Comparison of ENCODE assay signal across 9 cellular contexts in the genomic region with DNA sequence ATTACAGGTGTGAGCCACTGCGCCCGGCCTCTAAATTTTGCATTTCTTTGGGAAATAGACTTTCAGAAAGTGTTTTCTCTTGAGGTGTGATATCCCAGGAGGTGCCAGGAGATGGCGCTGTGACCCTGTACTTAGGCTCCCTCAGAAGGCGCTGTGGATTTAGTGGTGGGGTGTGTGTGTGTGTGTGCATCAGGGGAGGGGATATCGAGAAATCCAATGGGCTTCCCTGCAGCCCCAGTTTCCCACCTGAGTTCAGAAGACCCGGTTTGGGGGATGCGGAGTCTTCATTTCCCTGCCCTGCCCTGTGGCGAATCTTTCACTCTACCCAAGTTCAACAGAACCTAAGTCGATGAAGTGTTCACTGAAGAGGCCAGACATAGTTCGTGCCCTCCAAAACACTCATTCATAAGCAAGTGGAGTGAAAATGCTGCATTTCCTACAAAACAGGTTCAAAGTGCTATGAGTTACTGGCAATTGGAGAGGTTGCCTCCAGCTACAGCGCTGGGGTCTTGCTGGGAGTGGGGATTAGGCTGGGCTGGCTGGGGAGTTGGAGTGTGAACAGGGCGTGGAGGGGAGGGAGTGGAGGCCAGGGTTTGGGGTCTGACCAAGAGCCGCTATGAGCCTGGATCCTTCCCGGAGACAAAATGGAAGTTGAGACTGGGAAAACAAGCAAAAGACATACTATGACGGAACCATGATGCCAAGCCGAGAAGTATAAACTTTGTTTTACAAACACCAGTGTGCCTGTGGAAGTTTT. TPM values are rescaled to one million over a fixed set of nuclear protein-coding genes. Genes with fewer than 3 reads are reported as not detected.
A peak's percentile ranks its signal among the peaks of the same experiment; 100 is the strongest.
DNase-seq lines count a peak whose midpoint lies in the region; ATAC-seq and FAIRE-seq lines count a peak whose summit lies in the region.
"Had no signal": no experiment of that assay in that cellular context is flagged by ENCODE, and none has a peak within 500 bp of the region (broad histone marks: within the 10 kb centered on the region; RNA-seq: fewer than 3 reads in every experiment).

No MANE protein-coding gene starts in this region.

- DNase-seq in ACHN (peak; percentile 60), GM18507 (ENCODE audit: extremely low spot score, insufficient read length, low read depth) (no peak), NCI-H345 treated with DMSO at 0.1 percent for 48 hours (lab: John Stamatoyannopoulos, UW; ENCODE audit: unreplicated experiment) (peak; percentile 14), dermis blood vessel endothelial cell (peak; percentile 80), memory B cell (ENCODE audit: low spot score in 2 of 2) (peak; percentile 69)
- DNase-seq in activated CD4-positive, alpha-beta T cell treated with anti-CD3 and anti-CD28 coated beads, Interleukin-2, amount 10 ng/mL, durations not matched to agents 24 days and 14 days, result peak; percentile 86
- DNase-seq in stimulated activated CD8-positive, alpha-beta memory T cell treated with anti-CD3 and anti-CD28 coated beads, Interleukin-4, amount 100 ng/mL, for 1 hour (ENCODE audit: low read depth in 2 of 2, low spot score in 1 of 2), result peak; percentile 29 to 41

- no peak overlapping the region for H3K4me3 Mint-ChIP-seq in activated CD4-positive, alpha-beta T cell treated with anti-CD3 and anti-CD28 coated beads, Interleukin-2, amount 10 ng/mL, durations not matched to agents 24 days and 14 days
- H3K4me3 Mint-ChIP-seq in memory B cell, result no peak overlapping the region

- peaks cover 60% of the 10 kb centered on the region for H3K27me3 Mint-ChIP-seq in activated CD4-positive, alpha-beta T cell treated with anti-CD3 and anti-CD28 coated beads, Interleukin-2, amount 10 ng/mL, durations not matched to agents 24 days and 14 days
- peaks cover 49% of the 10 kb centered on the region for H3K27me3 Mint-ChIP-seq in memory B cell

- intact Hi-C loops in activated CD4-positive, alpha-beta T cell treated with anti-CD3 and anti-CD28 coated beads, Interleukin-2, amount 10 ng/mL, durations not matched to agents 24 days and 14 days (cut with micrococcal nuclease), result loop anchor here (1.0 to 5.0 kb wide), 3 partner anchors 24 to 124 kb away; no protein-coding TSS in a partner anchor

- peaks cover 4% of the 10 kb centered on the region for H3K4me1 Mint-ChIP-seq in activated CD4-positive, alpha-beta T cell treated with anti-CD3 and anti-CD28 coated beads, Interleukin-2, amount 10 ng/mL, durations not matched to agents 24 days and 14 days
- H3K4me1 Mint-ChIP-seq in memory B cell, result peaks cover 4% of the 10 kb centered on the region

- no peaks in the 10 kb centered on the region for H3K9me3 Mint-ChIP-seq in activated CD4-positive, alpha-beta T cell treated with anti-CD3 and anti-CD28 coated beads, Interleukin-2, amount 10 ng/mL, durations not matched to agents 24 days and 14 days
- H3K9me3 Mint-ChIP-seq in memory B cell, result no peaks in the 10 kb centered on the region

- in situ Hi-C loops in ACHN (cut with HindIII; ENCODE audit: low pct_ligation_motif_present, low pct_unique_long_range_greater_than_20kb, low sequenced_read_pairs), result no loop called here

- H3K36me3 Mint-ChIP-seq in activated CD4-positive, alpha-beta T cell treated with anti-CD3 and anti-CD28 coated beads, Interleukin-2, amount 10 ng/mL, durations not matched to agents 24 days and 14 days (ENCODE audit: low read depth), result no peaks in the 10 kb centered on the region
- H3K36me3 Mint-ChIP-seq in memory B cell, result no peaks in the 10 kb centered on the region

- H3K27ac Mint-ChIP-seq in activated CD4-positive, alpha-beta T cell treated with anti-CD3 and anti-CD28 coated beads, Interleukin-2, amount 10 ng/mL, durations not matched to agents 24 days and 14 days, result no peak overlapping the region
- H3K27ac Mint-ChIP-seq in memory B cell, result peak overlapping the region; percentile 12

- FAIRE-seq in GM18507 (lab: Jason Lieb, UNC), result peak; percentile 89

- ATAC-seq in memory B cell (ENCODE audit: low read depth) (peak; percentile 83), HG03108 (IDR thresholded peaks at IDR 0.05; ENCODE audit: unreplicated experiment) (no peak)

RNA-seq across cellular contexts. Expression of a gene that starts 6.5 kb away (rescaled TPM):
- not detected in 2 replicates for total RNA-seq in activated CD4-positive, alpha-beta T cell treated with anti-CD3 and anti-CD28 coated beads, Interleukin-2, amount 10 ng/mL, durations not matched to agents 24 days and 14 days
- total RNA-seq in dermis blood vessel endothelial cell, result not detected in 2 replicates
- total RNA-seq: pulmonary artery endothelial cell had no signal

RNA-seq across cellular contexts. Expression of a gene that starts 21.5 kb away (rescaled TPM):
- not detected in 2 replicates for total RNA-seq in activated CD4-positive, alpha-beta T cell treated with anti-CD3 and anti-CD28 coated beads, Interleukin-2, amount 10 ng/mL, durations not matched to agents 24 days and 14 days
- not detected in 2 replicates for total RNA-seq in dermis blood vessel endothelial cell
- total RNA-seq: pulmonary artery endothelial cell had no signal

RNA-seq across cellular contexts. Expression of a gene that starts 27.6 kb away (rescaled TPM):
- total RNA-seq in activated CD4-positive, alpha-beta T cell treated with anti-CD3 and anti-CD28 coated beads, Interleukin-2, amount 10 ng/mL, durations not matched to agents 24 days and 14 days, result 0.12 and 0.28 TPM in 2 replicates
- under 0.01 and 0.05 TPM in 2 replicates for total RNA-seq in dermis blood vessel endothelial cell
- total RNA-seq: pulmonary artery endothelial cell had no signal
